ENCODE assay signal across 9 cellular contexts in the genomic region with DNA sequence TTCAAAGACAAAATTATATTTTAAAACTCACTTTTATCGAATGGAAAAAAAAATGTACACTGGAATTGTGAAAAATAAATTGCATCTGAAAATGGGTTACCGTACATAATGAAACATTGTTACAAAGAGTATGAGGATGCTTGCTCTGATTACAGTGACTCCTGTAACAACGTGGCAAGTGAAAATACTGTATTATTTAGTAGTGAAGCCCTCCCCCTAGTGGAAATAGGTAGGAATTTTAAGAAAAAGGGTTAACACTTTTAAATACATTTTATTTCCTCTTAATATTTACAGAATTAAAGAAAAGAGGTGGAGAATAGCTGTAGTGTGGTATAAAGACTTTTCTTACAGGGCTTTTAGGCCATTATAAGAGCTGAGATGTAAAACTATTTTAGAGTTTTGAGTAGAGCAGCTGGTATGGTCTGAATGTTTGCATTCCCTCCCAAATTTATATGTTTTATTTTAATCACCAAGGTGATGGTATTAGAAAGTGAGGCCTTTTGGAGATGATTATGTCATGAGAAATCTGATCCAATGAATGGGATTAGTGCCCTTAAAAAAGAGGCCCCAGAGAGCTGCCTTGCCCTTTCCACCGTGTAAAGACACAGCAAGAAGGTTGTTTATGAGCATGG. TPM values are rescaled to one million over a fixed set of nuclear protein-coding genes. Genes with fewer than 3 reads are reported as not detected.
DNase-seq lines count a peak whose midpoint lies in the region; ATAC-seq, FAIRE-seq and TF ChIP-seq lines count a peak whose summit lies in the region.
"Had no signal": no experiment of that assay in that cellular context is flagged by ENCODE, and none has a peak within 500 bp of the region (broad histone marks: within the 10 kb centered on the region; RNA-seq: fewer than 3 reads in every experiment).

No MANE protein-coding gene starts in this region.

- FAIRE-seq in GM19239 (lab: Jason Lieb, UNC) = peak; percentile 94

- no peaks in the 10 kb centered on the region for H3K4me1 ChIP-seq in CD8-positive, alpha-beta T cell (ENCODE audit: insufficient read depth, low read length)

- no peaks in the 10 kb centered on the region for H3K9me3 Mint-ChIP-seq in CD8-positive, alpha-beta T cell
- H3K9me3 Mint-ChIP-seq in nephron = no peaks in the 10 kb centered on the region

- H3K4me1 Mint-ChIP-seq in CD8-positive, alpha-beta T cell (ENCODE audit: low read depth) = no peaks in the 10 kb centered on the region
- H3K4me1 Mint-ChIP-seq in nephron = peaks cover 5% of the 10 kb centered on the region

- no peak overlapping the region for H3K27ac Mint-ChIP-seq in CD8-positive, alpha-beta T cell
- H3K27ac Mint-ChIP-seq in nephron = no peak overlapping the region

- H3K27ac ChIP-seq in CD8-positive, alpha-beta T cell (ENCODE audit: low read depth, low read length) = no peak overlapping the region
- H3K27ac ChIP-seq: skin epidermis had no signal

- H3K4me3 ChIP-seq in CD8-positive, alpha-beta T cell (ENCODE audit: low read depth, low read length) = no peak overlapping the region
- H3K4me3 ChIP-seq: skin epidermis had no signal

- intact Hi-C loops in CD8-positive, alpha-beta T cell (cut with DNase I, micrococcal nuclease) = loop anchor here (1.0 to 10.0 kb wide), 9 partner anchors 59 to 1242 kb away; a partner anchor contains a TSS

- H3K27me3 ChIP-seq in CD8-positive, alpha-beta T cell (ENCODE audit: insufficient read depth, low read length) = no peaks in the 10 kb centered on the region

- no peaks in the 10 kb centered on the region for H3K9me3 ChIP-seq in CD8-positive, alpha-beta T cell (ENCODE audit: low read length)

- H3K36me3 Mint-ChIP-seq in CD8-positive, alpha-beta T cell = peaks cover 9% of the 10 kb centered on the region
- H3K36me3 Mint-ChIP-seq in nephron (ENCODE audit: low read depth) = peaks cover 4% of the 10 kb centered on the region

- peak; percentile 88 for TF ChIP-seq CTCF in CD8-positive, alpha-beta T cell (IDR thresholded peaks at IDR 0.05)
- peak; percentile 58 to 83 (median 61) for TF ChIP-seq CTCF in nephron (IDR thresholded peaks at IDR 0.05; ENCODE audit: unreplicated experiment in 3 of 3)

- CTCF ChIA-PET in CD8-positive, alpha-beta T cell (lab: Charles Lee) = interaction anchor here (0.6 to 11.1 kb wide), 12 partner anchors 9 to 1248 kb away, joined by 3 to 229 read pairs (median 5); a partner anchor contains a TSS

- H3K36me3 ChIP-seq in CD8-positive, alpha-beta T cell (ENCODE audit: insufficient read depth, low read length) = no peaks in the 10 kb centered on the region

- DNase-seq in CD8-positive, alpha-beta T cell = no peak
- DNase-seq in GM19239 (ENCODE audit: insufficient read length, low spot score) = peak; percentile 23
- peak; percentile 54 for DNase-seq in LoVo (ENCODE audit: low spot score)
- peak; percentile 66 for DNase-seq in SK-N-DZ (ENCODE audit: low spot score)
- no peak for DNase-seq in activated gamma-delta T cell treated with Interleukin-2 at 50 U/mL for 16 hours

- H3K4me3 Mint-ChIP-seq in CD8-positive, alpha-beta T cell = no peak overlapping the region
- no peak overlapping the region for H3K4me3 Mint-ChIP-seq in nephron

- peak; percentile 86 for ATAC-seq in CD8-positive, alpha-beta T cell
- ATAC-seq in esophagus mucosa (peak; percentile 84), GM21619 (IDR thresholded peaks at IDR 0.05; ENCODE audit: unreplicated experiment) (no peak)

- peaks cover 5% of the 10 kb centered on the region for H3K27me3 Mint-ChIP-seq in CD8-positive, alpha-beta T cell (ENCODE audit: low read depth)
- H3K27me3 Mint-ChIP-seq in nephron (ENCODE audit: low read depth) = no peaks in the 10 kb centered on the region

- POLR2A ChIA-PET in CD8-positive, alpha-beta T cell (lab: Charles Lee) = no interaction called here

RNA-seq across cellular contexts. Expression of a gene that starts 25.2 kb away (rescaled TPM):
- 10 to 100 TPM; 91.1 to 92.9 TPM for total RNA-seq in CD8-positive, alpha-beta T cell
- polyA plus RNA-seq in SK-N-DZ (2014; cell fraction: cytosol; rRNA removed) = 43.3 and 52.2 TPM in 2 replicates
- 168 and 193 TPM in 2 replicates for polyA plus RNA-seq in SK-N-DZ (2014; cell fraction: nucleus; rRNA removed)
- total RNA-seq in esophagus mucosa = 13.6 TPM

RNA-seq across cellular contexts. Expression of a gene that starts 25.9 kb away (rescaled TPM):
- total RNA-seq in CD8-positive, alpha-beta T cell = 10 to 100 TPM; 53.2 to 53.7 TPM
- 60.7 and 83.4 TPM in 2 replicates for polyA plus RNA-seq in SK-N-DZ (2014; cell fraction: cytosol; rRNA removed)
- 106 and 115 TPM in 2 replicates for polyA plus RNA-seq in SK-N-DZ (2014; cell fraction: nucleus; rRNA removed)
- 26.9 TPM for total RNA-seq in esophagus mucosa

Comparison
In these comparisons a context has a peak if more than half of its experiments do, and no peak if none do; other contexts are left out.
1. DNase-seq: peak in GM19239 (single experiment), LoVo (single experiment) and SK-N-DZ (single experiment); none in CD8-positive, alpha-beta T cell (0 of 7) and activated gamma-delta T cell treated with Interleukin-2 at 50 U/mL for 16 hours (single experiment).